Comparison of ENCODE assay signal across 8 cellular contexts in the genomic region with DNA sequence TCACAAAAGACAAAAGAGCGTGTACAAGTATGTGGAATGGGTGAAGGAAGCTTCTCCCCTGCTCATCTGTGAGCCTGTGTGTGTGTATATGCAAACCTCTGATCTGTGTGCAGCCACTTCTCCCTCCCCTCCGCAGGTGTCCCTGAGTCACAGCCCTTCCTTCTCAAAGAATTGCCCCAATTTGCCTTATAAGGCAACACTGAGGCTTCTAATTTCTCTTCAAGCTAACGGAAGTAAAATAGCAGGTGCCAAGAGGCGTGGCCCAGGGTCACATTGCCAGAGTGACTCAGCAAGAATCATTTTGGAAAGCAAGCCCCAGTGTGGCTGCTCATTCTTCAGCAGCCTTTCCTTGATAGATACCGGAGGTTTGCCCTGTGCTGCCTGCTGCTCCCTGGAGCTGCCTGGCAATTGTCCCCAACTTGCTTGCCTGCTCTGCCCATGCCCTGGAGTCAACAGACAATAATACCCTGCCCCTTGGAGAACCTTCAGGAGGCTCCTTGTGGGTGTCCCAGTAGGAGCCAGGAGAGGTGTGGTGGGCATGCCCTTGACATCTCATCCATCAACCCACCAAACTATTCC. TPM values are rescaled to one million over a fixed set of nuclear protein-coding genes. Genes with fewer than 3 reads are reported as not detected.
DNase-seq lines count a peak whose midpoint lies in the region; ATAC-seq and TF ChIP-seq lines count a peak whose summit lies in the region.

No MANE protein-coding gene starts in this region.

- H3K36me3 ChIP-seq in hepatocyte (replicated peaks; ENCODE audit: insufficient read depth, low read depth), result no peaks in the 10 kb centered on the region

- no peaks in the 10 kb centered on the region for H3K27me3 ChIP-seq in hepatocyte

- no peak overlapping the region for H3K4me3 ChIP-seq in hepatocyte

- H3K4me2 ChIP-seq in hepatocyte, result no peak overlapping the region

- H2AFZ ChIP-seq in hepatocyte, result no peak overlapping the region

- no peak for TF ChIP-seq CTCF in hepatocyte (IDR thresholded peaks at IDR 0.05; ENCODE audit: poor library complexity)

- no peak overlapping the region for H3K27ac ChIP-seq in hepatocyte

- peak; percentile 71 for DNase-seq in EH (ENCODE audit: low read depth)
- DNase-seq in KG1 (lab: John Stamatoyannopoulos, UW), result peak; percentile 87
- peak; percentile 56 for DNase-seq in SHP77 treated with DMSO at 0.1 percent for 48 hours (lab: John Stamatoyannopoulos, UW)
- DNase-seq in activated naive CD4-positive, alpha-beta T cell (lab: John Stamatoyannopoulos, UW), result peak; percentile 8 to 67 (median 44)
- peak; percentile 37 for DNase-seq in hepatocyte (ENCODE audit: low spot score)
- DNase-seq in stimulated activated CD4-positive, alpha-beta T cell treated with anti-CD3 and anti-CD28 coated beads, Interleukin-2, amount 100 ng/mL, for 24 hours, result peak; percentile 80 to 81
- DNase-seq in 8988T, result no peak

- H3K9me3 ChIP-seq in hepatocyte (ENCODE audit: low read depth), result no peaks in the 10 kb centered on the region

- H3K79me2 ChIP-seq in hepatocyte, result no peaks in the 10 kb centered on the region

- peak; percentile 96 for ATAC-seq in GM21825 (IDR thresholded peaks at IDR 0.05; ENCODE audit: unreplicated experiment)

- no peaks in the 10 kb centered on the region for H3K4me1 ChIP-seq in hepatocyte (ENCODE audit: insufficient read depth)

- no peaks in the 10 kb centered on the region for H3K9me2 ChIP-seq in hepatocyte (replicated peaks; ENCODE audit: insufficient read depth)

- 71% methylated on average over 5 of the region's 5 CpGs for WGBS in hepatocyte (ENCODE audit: low lambda C conversion rate, missing lambda C conversion rate)

- H4K20me1 ChIP-seq in hepatocyte (ENCODE audit: insufficient read depth, poor library complexity, severe bottlenecking), result no peaks in the 10 kb centered on the region

RNA-seq across cellular contexts. Expression of gene BMP10, which starts 37.3 kb away (rescaled TPM):
- total RNA-seq in hepatocyte, result 0.12 and 0.27 TPM in 2 replicates
- not detected in 2 replicates for polyA plus RNA-seq in hepatocyte

RNA-seq across cellular contexts. Expression of gene GKN2, which starts 44.2 kb away (rescaled TPM):
- not detected in 2 replicates for total RNA-seq in hepatocyte
- not detected in 2 replicates for polyA plus RNA-seq in hepatocyte
